In the genomic region with DNA sequence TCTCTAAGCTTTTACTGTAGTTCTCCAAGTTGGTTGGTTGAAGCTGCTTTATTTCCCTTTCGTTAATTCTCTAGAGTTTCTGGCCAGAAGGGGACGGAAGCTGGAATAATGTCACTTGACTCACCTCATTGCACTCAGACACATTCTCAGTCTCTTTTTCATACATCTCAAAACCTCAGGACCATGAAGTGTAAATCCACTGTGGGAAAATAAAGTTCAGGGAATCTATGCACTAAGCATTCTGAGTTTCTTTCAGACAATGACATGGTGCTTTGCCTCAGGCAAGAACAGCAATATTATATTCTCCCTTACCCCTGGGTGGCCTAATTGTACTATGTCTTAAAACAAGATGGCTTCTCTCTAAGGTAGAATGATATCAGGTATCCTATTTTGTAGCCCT, we compare ENCODE assay signal across 21 cellular contexts.
DNase-seq lines count a peak whose midpoint lies in the region; ATAC-seq and TF ChIP-seq lines count a peak whose summit lies in the region.
"Had no signal": no experiment of that assay in that cellular context is flagged by ENCODE, and none has a peak within 500 bp of the region (broad histone marks: within the 10 kb centered on the region; RNA-seq: fewer than 3 reads in every experiment).

No MANE protein-coding gene starts in this region.

- H3K27ac ChIP-seq in BLaER1 (no peak overlapping the region), GM23338 (ENCODE audit: low read depth) (0 out of 2 replicates have a peak overlapping the region, but pooled peaks have one; percentile 2), angular gyrus (ENCODE audit: low read depth, low read length) (peak overlapping the region; percentile 29)
- H3K27ac ChIP-seq: C4-2B, neutrophil, psoas muscle, suprapubic skin had no signal

- H3K4me1 ChIP-seq in BLaER1 = peaks cover 53% of the 10 kb centered on the region
- H3K4me1 ChIP-seq in GM23338 (ENCODE audit: insufficient read depth) = no peaks in the 10 kb centered on the region
- H3K4me1 ChIP-seq: suprapubic skin had no signal

- no peak overlapping the region for H3K4me3 ChIP-seq in BLaER1
- H3K4me3 ChIP-seq in GM23338 = no peak overlapping the region
- H3K4me3 ChIP-seq: psoas muscle, suprapubic skin had no signal

- TF ChIP-seq CTCF in GM23338 (conservative IDR thresholded peaks at IDR 0.05; ENCODE audit: low read depth in 2 of 2) (no peak), nephron (IDR thresholded peaks at IDR 0.05; ENCODE audit: unreplicated experiment in 3 of 3) (no peak), GM10266 (IDR thresholded peaks at IDR 0.05; ENCODE audit: control insufficient read depth, insufficient read depth, low read depth, missing control alignments) (no peak)

- H3K4me1 Mint-ChIP-seq in GM23338 = peaks cover 14% of the 10 kb centered on the region; the same call in 2 of the 3 replicates
- peaks cover 54% of the 10 kb centered on the region for H3K4me1 Mint-ChIP-seq in nephron
- no peaks in the 10 kb centered on the region for H3K4me1 Mint-ChIP-seq in activated CD8-positive, alpha-beta T cell treated with anti-CD3 and anti-CD28 coated beads, Interleukin-2, amount 10 ng/mL, durations not matched to agents 7 days and 5 days (ENCODE audit: low read depth)
- H3K4me1 Mint-ChIP-seq: activated T-helper 17 cell treated with anti-CD3 and anti-CD28 coated beads, Interleukin-2, amount 50 U/mL, for 72 hours; stimulated activated effector memory CD8-positive, alpha-beta T cell treated with anti-CD3 and anti-CD28 coated beads, Interleukin-12 subunit alpha, Interleukin-12 subunit beta, amount 100 ng/mL, for 72 hours had no signal

- H3K4me3 Mint-ChIP-seq in GM23338 = no peak overlapping the region
- no peak overlapping the region for H3K4me3 Mint-ChIP-seq in nephron
- no peak overlapping the region for H3K4me3 Mint-ChIP-seq in activated CD8-positive, alpha-beta T cell treated with anti-CD3 and anti-CD28 coated beads, Interleukin-2, amount 10 ng/mL, durations not matched to agents 7 days and 5 days
- H3K4me3 Mint-ChIP-seq: activated T-helper 17 cell treated with anti-CD3 and anti-CD28 coated beads, Interleukin-2, amount 50 U/mL, for 72 hours; memory B cell; stimulated activated effector memory CD8-positive, alpha-beta T cell treated with anti-CD3 and anti-CD28 coated beads, Interleukin-12 subunit alpha, Interleukin-12 subunit beta, amount 100 ng/mL, for 72 hours had no signal

- no peak overlapping the region for H2AFZ ChIP-seq in GM23338

- CTCF ChIA-PET in activated CD8-positive, alpha-beta T cell treated with anti-CD3 and anti-CD28 coated beads, Interleukin-2, amount 10 ng/mL, durations not matched to agents 7 days and 5 days (lab: Charles Lee) = no interaction called here

- H3K36me3 ChIP-seq in BLaER1 = peaks cover 62% of the 10 kb centered on the region
- H3K36me3 ChIP-seq in GM23338 (ENCODE audit: insufficient read depth) = no peaks in the 10 kb centered on the region
- H3K36me3 ChIP-seq: neutrophil, suprapubic skin had no signal

- H3K9me3 ChIP-seq in BLaER1 = no peaks in the 10 kb centered on the region
- H3K9me3 ChIP-seq: neutrophil, psoas muscle, suprapubic skin had no signal

- H3K9ac ChIP-seq in BLaER1 = no peak overlapping the region

- H3K27ac Mint-ChIP-seq in GM23338 = no peak overlapping the region
- peak overlapping the region; percentile 16 to 33 (median 19) for H3K27ac Mint-ChIP-seq in nephron
- no peak overlapping the region for H3K27ac Mint-ChIP-seq in activated CD8-positive, alpha-beta T cell treated with anti-CD3 and anti-CD28 coated beads, Interleukin-2, amount 10 ng/mL, durations not matched to agents 7 days and 5 days
- H3K27ac Mint-ChIP-seq: activated naive CD4-positive, alpha-beta T cell treated with anti-CD3 and anti-CD28 coated beads, Interleukin-2, amount 50 U/mL, for 72 hours; activated T-helper 17 cell treated with anti-CD3 and anti-CD28 coated beads, Interleukin-2, amount 50 U/mL, for 72 hours; memory B cell; stimulated activated effector memory CD8-positive, alpha-beta T cell treated with anti-CD3 and anti-CD28 coated beads, Interleukin-12 subunit alpha, Interleukin-12 subunit beta, amount 100 ng/mL, for 72 hours had no signal

- H3K27me3 Mint-ChIP-seq in GM23338 (ENCODE audit: insufficient read depth, low read depth, poor library complexity) = peaks cover 3% of the 10 kb centered on the region
- H3K27me3 Mint-ChIP-seq in nephron (ENCODE audit: low read depth) = no peaks in the 10 kb centered on the region
- peaks cover 8% of the 10 kb centered on the region for H3K27me3 Mint-ChIP-seq in activated CD8-positive, alpha-beta T cell treated with anti-CD3 and anti-CD28 coated beads, Interleukin-2, amount 10 ng/mL, durations not matched to agents 7 days and 5 days (ENCODE audit: low read depth)
- H3K27me3 Mint-ChIP-seq: memory B cell had no signal

- no peaks in the 10 kb centered on the region for H3K9me2 ChIP-seq in GM23338 (ENCODE audit: insufficient read depth)

- H3K9me3 Mint-ChIP-seq in GM23338 (no peaks in the 10 kb centered on the region), nephron (no peaks in the 10 kb centered on the region)
- no peaks in the 10 kb centered on the region for H3K9me3 Mint-ChIP-seq in activated CD8-positive, alpha-beta T cell treated with anti-CD3 and anti-CD28 coated beads, Interleukin-2, amount 10 ng/mL, durations not matched to agents 7 days and 5 days (ENCODE audit: insufficient read depth)
- H3K9me3 Mint-ChIP-seq: activated naive CD4-positive, alpha-beta T cell treated with anti-CD3 and anti-CD28 coated beads, Interleukin-2, amount 50 U/mL, for 72 hours; activated T-helper 17 cell treated with anti-CD3 and anti-CD28 coated beads, Interleukin-2, amount 50 U/mL, for 72 hours; memory B cell; stimulated activated effector memory CD8-positive, alpha-beta T cell treated with anti-CD3 and anti-CD28 coated beads, Interleukin-12 subunit alpha, Interleukin-12 subunit beta, amount 100 ng/mL, for 72 hours had no signal

- H3K36me3 Mint-ChIP-seq in GM23338 (ENCODE audit: low read depth) (no peaks in the 10 kb centered on the region; the same call in 1 of the 3 replicates), nephron (ENCODE audit: low read depth) (peaks cover 30% of the 10 kb centered on the region)
- H3K36me3 Mint-ChIP-seq in activated CD8-positive, alpha-beta T cell treated with anti-CD3 and anti-CD28 coated beads, Interleukin-2, amount 10 ng/mL, durations not matched to agents 7 days and 5 days (ENCODE audit: low read depth) = no peaks in the 10 kb centered on the region
- H3K36me3 Mint-ChIP-seq: activated naive CD4-positive, alpha-beta T cell treated with anti-CD3 and anti-CD28 coated beads, Interleukin-2, amount 50 U/mL, for 72 hours; memory B cell; stimulated activated effector memory CD8-positive, alpha-beta T cell treated with anti-CD3 and anti-CD28 coated beads, Interleukin-12 subunit alpha, Interleukin-12 subunit beta, amount 100 ng/mL, for 72 hours had no signal

- DNase-seq in GM23338 (ENCODE audit: low spot score) (no peak), GM03348 (ENCODE audit: low spot score) (no peak), GM10266 (ENCODE audit: extremely low spot score) (no peak)
- DNase-seq in activated CD8-positive, alpha-beta T cell treated with anti-CD3 and anti-CD28 coated beads, Interleukin-2, amount 10 ng/mL, durations not matched to agents 7 days and 5 days = no peak
- DNase-seq: activated CD4-positive, alpha-beta T cell treated with anti-CD3 and anti-CD28 coated beads, Interleukin-2, amount 50 U/mL, for 1 hour; aorta; glutamatergic neuron; GOT3; NCI-H226; NCI-H82; psoas muscle had no signal

- H4K20me1 ChIP-seq in BLaER1 (peaks cover 28% of the 10 kb centered on the region), GM23338 (replicated peaks; ENCODE audit: insufficient read depth) (no peaks in the 10 kb centered on the region)

- POLR2A ChIA-PET in activated CD8-positive, alpha-beta T cell treated with anti-CD3 and anti-CD28 coated beads, Interleukin-2, amount 10 ng/mL, durations not matched to agents 7 days and 5 days (lab: Charles Lee) = no interaction called here

- ATAC-seq in GM23338 = no peak
- no peak for ATAC-seq in activated CD8-positive, alpha-beta T cell treated with anti-CD3 and anti-CD28 coated beads, Interleukin-2, amount 10 ng/mL, durations not matched to agents 7 days and 5 days
- ATAC-seq: activated naive CD4-positive, alpha-beta T cell treated with anti-CD3 and anti-CD28 coated beads, Interleukin-2, amount 50 U/mL, for 72 hours; activated T-helper 17 cell treated with anti-CD3 and anti-CD28 coated beads, Interleukin-2, amount 50 U/mL, for 72 hours; psoas muscle; stimulated activated effector memory CD8-positive, alpha-beta T cell treated with anti-CD3 and anti-CD28 coated beads, Interleukin-12 subunit alpha, Interleukin-12 subunit beta, amount 100 ng/mL, for 72 hours had no signal

- no peaks in the 10 kb centered on the region for H3F3A ChIP-seq in GM23338 (replicated peaks; ENCODE audit: low read depth)

- no peaks in the 10 kb centered on the region for H3K27me3 ChIP-seq in BLaER1
- H3K27me3 ChIP-seq in GM23338 (ENCODE audit: insufficient read depth) = no peaks in the 10 kb centered on the region
- H3K27me3 ChIP-seq: neutrophil, suprapubic skin had no signal

- H3K4me2 ChIP-seq in BLaER1 = peak overlapping the region; percentile 66
- H3K4me2 ChIP-seq in GM23338 = no peak overlapping the region

- no peaks in the 10 kb centered on the region for H3K79me2 ChIP-seq in GM23338 (replicated peaks; ENCODE audit: insufficient read depth)

TF ChIP-seq in GM23338, 12 proteins besides CTCF, POLR2A, EP300 and RAD21:
- no peak for TF ChIP-seq EZH2 (IDR thresholded peaks at IDR 0.05; ENCODE audit: low read depth, unreplicated experiment)
- TF ChIP-seq JUNB (IDR thresholded peaks at IDR 0.05; ENCODE audit: unreplicated experiment) = no peak
- no peak for TF ChIP-seq ZNF114 (CRISPR knock-in tag; IDR thresholded peaks at IDR 0.05)

Comparison
In these comparisons a context has a peak if more than half of its experiments do, and no peak if none do; other contexts are left out.
1. H3K27ac Mint-ChIP-seq: peak in nephron (3 of 3); none in GM23338 (single experiment) and activated CD8-positive, alpha-beta T cell treated with anti-CD3 and anti-CD28 coated beads, Interleukin-2, amount 10 ng/mL, durations not matched to agents 7 days and 5 days (single experiment).